ENCODE assay signal across 23 cellular contexts in genomic region chr4:138512766-138513165, GRCh38.
DNase-seq lines count a peak whose midpoint lies in the region; ATAC-seq, FAIRE-seq and TF ChIP-seq lines count a peak whose summit lies in the region.
"Had no signal": no experiment of that assay in that cellular context is flagged by ENCODE, and none has a peak within 500 bp of the region (broad histone marks: within the 10 kb centered on the region; RNA-seq: fewer than 3 reads in every experiment).

No MANE protein-coding gene starts in this region.

- H2BK5ac ChIP-seq in IMR-90 (ENCODE audit: low read depth, low read length, poor library complexity, severe bottlenecking) = no peak overlapping the region

- dilution Hi-C loops in IMR-90 (cut with HindIII; ENCODE audit: low sequenced_read_pairs, unreplicated experiment) = no loop called here

- H2AK9ac ChIP-seq in IMR-90 (replicated peaks; ENCODE audit: low read depth, low read length, poor library complexity) = no peak overlapping the region

- H3K36me3 Mint-ChIP-seq in astrocyte (ENCODE audit: low read depth, unreplicated experiment) (no peaks in the 10 kb centered on the region), mesothelial cell of epicardium (no peaks in the 10 kb centered on the region)

- intact Hi-C loops in IMR-90 (cut with micrococcal nuclease) = no loop called here

- H3K27ac Mint-ChIP-seq in astrocyte (ENCODE audit: unreplicated experiment) (no peak overlapping the region), mesothelial cell of epicardium (peak overlapping the region; percentile 3)

- H3K27me3 ChIP-seq in IMR-90 (ENCODE audit: control insufficient read depth, insufficient read depth, low read length) (no peaks in the 10 kb centered on the region), astrocyte (ENCODE audit: insufficient read depth, low read length) (no peaks in the 10 kb centered on the region), MM.1S (replicated peaks; ENCODE audit: insufficient read depth, low read length) (no peaks in the 10 kb centered on the region)
- H3K27me3 ChIP-seq: BE2C had no signal

- H3K27me3 Mint-ChIP-seq in astrocyte (ENCODE audit: low read depth, unreplicated experiment) (no peaks in the 10 kb centered on the region), mesothelial cell of epicardium (ENCODE audit: low read depth) (no peaks in the 10 kb centered on the region)

- peaks cover 4% of the 10 kb centered on the region; the same call in 1 of the 2 replicates for H3K9me1 ChIP-seq in IMR-90 (ENCODE audit: insufficient read depth, low read length)

- peak overlapping the region; percentile 42 for H2BK120ac ChIP-seq in IMR-90 (ENCODE audit: low read depth, low read length)

- H4K5ac ChIP-seq in IMR-90 (ENCODE audit: low read depth, low read length) = no peak overlapping the region

- TF ChIP-seq POLR2A in IMR-90 (IDR thresholded peaks at IDR 0.05; ENCODE audit: low read depth, low read length) = no peak

- no peak overlapping the region for H3K18ac ChIP-seq in IMR-90 (ENCODE audit: low read depth, low read length)

- H3K56ac ChIP-seq in IMR-90 (ENCODE audit: extremely low read depth, insufficient read depth, low read length) = no peak overlapping the region

- H3K4me1 ChIP-seq in IMR-90 (ENCODE audit: control insufficient read depth, insufficient read depth, low read length) = peaks cover 5% of the 10 kb centered on the region; the same call in 1 of the 2 replicates
- no peaks in the 10 kb centered on the region for H3K4me1 ChIP-seq in astrocyte (ENCODE audit: insufficient read depth, low read length)
- H3K4me1 ChIP-seq in MM.1S (ENCODE audit: low read length) = no peaks in the 10 kb centered on the region
- H3K4me1 ChIP-seq: A549 had no signal

- H3K4me2 ChIP-seq in IMR-90 (ENCODE audit: low read depth, low read length) (no peak overlapping the region), astrocyte (ENCODE audit: low read length) (no peak overlapping the region), MM.1S (ENCODE audit: low read depth, low read length) (no peak overlapping the region)
- H3K4me2 ChIP-seq: A549 had no signal

- peak overlapping the region; percentile 5; the same call in 1 of the 2 replicates for H3K4ac ChIP-seq in IMR-90 (ENCODE audit: low read depth, low read length)

- H4K20me1 ChIP-seq in IMR-90 (ENCODE audit: insufficient read depth, low read length) = no peaks in the 10 kb centered on the region
- H4K20me1 ChIP-seq in astrocyte (ENCODE audit: insufficient read depth, low read length) = no peaks in the 10 kb centered on the region
- no peaks in the 10 kb centered on the region; the same call in 1 of the 2 replicates for H4K20me1 ChIP-seq in MM.1S (ENCODE audit: insufficient read depth, low read length)

- H3K4me3 ChIP-seq in IMR-90 (ENCODE audit: insufficient read depth, low read depth, low read length) = no peak overlapping the region
- H3K4me3 ChIP-seq in astrocyte (ENCODE audit: insufficient read depth, low read depth, low read length) = no peak overlapping the region
- no peak overlapping the region for H3K4me3 ChIP-seq in MM.1S (ENCODE audit: low read length)
- H3K4me3 ChIP-seq: A549 had no signal

- CTCF ChIA-PET in IMR-90 (lab: Yijun Ruan, JAX) = no interaction called here

- no peak overlapping the region for H3K14ac ChIP-seq in IMR-90 (replicated peaks; ENCODE audit: low read depth, low read length)

- H2AK5ac ChIP-seq in IMR-90 (ENCODE audit: low read depth, low read length) = no peak overlapping the region

- no peak for DNase-seq in IMR-90
- no peak for DNase-seq in astrocyte (ENCODE audit: low read depth)
- no peak for DNase-seq in mesothelial cell of epicardium (ENCODE audit: low spot score in 2 of 2, unreplicated experiment in 2 of 2)
- no peak for DNase-seq in MM.1S
- DNase-seq in mesenteric fat pad (ENCODE audit: low spot score) = no peak
- DNase-seq in stimulated activated CD4-positive, alpha-beta T cell treated with anti-CD3 and anti-CD28 coated beads, Interleukin-4, amount 100 ng/mL, for 4 hours = no peak
- DNase-seq: BE2C, DMS53, KG1, MV-4-11, NCI-H1105 treated with DMSO at 0.1 percent for 48 hours, NCI-H1694, NCI-H2081 treated with DMSO at 0.1 percent for 48 hours, NCI-H2171 treated with DMSO at 0.1 percent for 48 hours, NCI-H446, NCI-H526, OCI-M1 had no signal

- POLR2A ChIA-PET in IMR-90 (lab: Charles Lee; ENCODE audit: unreplicated experiment) = no interaction called here

- H3K36me3 ChIP-seq in IMR-90 (ENCODE audit: control insufficient read depth, insufficient read depth, low read length) = no peaks in the 10 kb centered on the region
- H3K36me3 ChIP-seq in astrocyte (ENCODE audit: insufficient read depth, low read length) = no peaks in the 10 kb centered on the region
- H3K36me3 ChIP-seq in MM.1S (replicated peaks; ENCODE audit: insufficient read depth, low read length) = no peaks in the 10 kb centered on the region
- H3K36me3 ChIP-seq: BE2C had no signal

- H3K79me2 ChIP-seq in astrocyte (ENCODE audit: insufficient read depth, low read length) (no peaks in the 10 kb centered on the region), MM.1S (ENCODE audit: low read length) (no peaks in the 10 kb centered on the region)

- H4K8ac ChIP-seq in IMR-90 (ENCODE audit: low read depth in 2 of 2, low read length in 2 of 2) = no peak overlapping the region

- H2BK20ac ChIP-seq in IMR-90 (ENCODE audit: low read depth, low read length) = peak overlapping the region; percentile 51; the same call in 1 of the 2 replicates

- no peak for TF ChIP-seq CTCF in IMR-90 (conservative IDR thresholded peaks at IDR 0.05; ENCODE audit: low read depth, low read length)
- no peak for TF ChIP-seq CTCF in astrocyte (IDR thresholded peaks at IDR 0.05; ENCODE audit: insufficient read depth, low read depth, low read length)
- no peak for TF ChIP-seq CTCF in mesothelial cell of epicardium (IDR thresholded peaks at IDR 0.05; ENCODE audit: unreplicated experiment)
- TF ChIP-seq CTCF in MM.1S (IDR thresholded peaks at IDR 0.05; ENCODE audit: low read length) = no peak

- H3K27ac ChIP-seq in IMR-90 (ENCODE audit: insufficient read depth, low read length) (no peak overlapping the region), astrocyte (ENCODE audit: low read depth, low read length) (no peak overlapping the region), MM.1S (ENCODE audit: low read length) (no peak overlapping the region)
- H3K27ac ChIP-seq: A549 had no signal

- H2BK15ac ChIP-seq in IMR-90 (ENCODE audit: low read depth, low read length) = no peak overlapping the region

- H3K9ac ChIP-seq in IMR-90 (ENCODE audit: low read depth, low read length) = no peak overlapping the region
- H3K9ac ChIP-seq in astrocyte (ENCODE audit: low read length) = no peak overlapping the region
- H3K9ac ChIP-seq in MM.1S (ENCODE audit: low read length) = no peak overlapping the region

- peak; percentile 43 for FAIRE-seq in astrocyte (lab: Jason Lieb, UNC)
- FAIRE-seq: A549, D721Med, GM19239, H54 had no signal

- H3K4me3 Mint-ChIP-seq in astrocyte (ENCODE audit: unreplicated experiment) (no peak overlapping the region), mesothelial cell of epicardium (no peak overlapping the region)

- ATAC-seq in IMR-90 (ENCODE audit: low read depth) = no peak; the same call in 1 of the 2 replicates
- ATAC-seq in GM21515 (IDR thresholded peaks at IDR 0.05; ENCODE audit: unreplicated experiment) = no peak
- ATAC-seq: A549, Right ventricle myocardium inferior had no signal

- H3K79me1 ChIP-seq in IMR-90 (ENCODE audit: low read depth in 1 of 2, low read length in 2 of 2) = no peaks in the 10 kb centered on the region

- in situ Hi-C loops in IMR-90 (cut with MboI; ENCODE audit: low sequenced_read_pairs) = no loop called here

- no peaks in the 10 kb centered on the region for H3K9me2 ChIP-seq in MM.1S (replicated peaks; ENCODE audit: insufficient read depth, low read length)

- no peak overlapping the region for H2AFZ ChIP-seq in IMR-90 (replicated peaks; ENCODE audit: low read length, poor library complexity)
- H2AFZ ChIP-seq in astrocyte (ENCODE audit: low read depth, low read length) = no peak overlapping the region
- H2AFZ ChIP-seq in MM.1S (ENCODE audit: low read length) = no peak overlapping the region

- no peak for TF ChIP-seq RAD21 in IMR-90 (IDR thresholded peaks at IDR 0.05; ENCODE audit: low read length)

- H3F3A ChIP-seq in MM.1S (ENCODE audit: insufficient read depth, low read length) = no peaks in the 10 kb centered on the region

- H4K91ac ChIP-seq in IMR-90 (ENCODE audit: insufficient read depth, low read depth, low read length) = no peak overlapping the region

- no TSS peak for BruUV-seq in IMR-90 (replicated peaks; lab: Mats Ljungman, UMichigan)

- H3K4me1 Mint-ChIP-seq in astrocyte (ENCODE audit: low read depth, unreplicated experiment) (peaks cover 22% of the 10 kb centered on the region), mesothelial cell of epicardium (peaks cover 14% of the 10 kb centered on the region)

- H3K9me3 Mint-ChIP-seq in astrocyte (ENCODE audit: unreplicated experiment) (no peaks in the 10 kb centered on the region), mesothelial cell of epicardium (peaks cover 11% of the 10 kb centered on the region)

- H3K9me3 ChIP-seq in IMR-90 (ENCODE audit: control insufficient read depth, insufficient read depth, low read length) = no peaks in the 10 kb centered on the region
- H3K9me3 ChIP-seq in astrocyte (ENCODE audit: insufficient read depth, low read depth, low read length) = no peaks in the 10 kb centered on the region
- no peaks in the 10 kb centered on the region for H3K9me3 ChIP-seq in MM.1S (replicated peaks; ENCODE audit: insufficient read depth, low read length)
- H3K9me3 ChIP-seq: A549, BE2C had no signal

- H3K23ac ChIP-seq in IMR-90 (ENCODE audit: low read depth, low read length) = no peak overlapping the region

TF ChIP-seq in IMR-90, 13 proteins besides CTCF, POLR2A, EP300 and RAD21 (continues in another document):
- no peak for TF ChIP-seq MXI1 (IDR thresholded peaks at IDR 0.05; ENCODE audit: borderline replicate concordance, low read depth, low read length)
- no peak for TF ChIP-seq MAFK (IDR thresholded peaks at IDR 0.05; ENCODE audit: low read depth, low read length)
- TF ChIP-seq CEBPB (IDR thresholded peaks at IDR 0.05; ENCODE audit: low read depth, low read length) = no peak
- TF ChIP-seq RCOR1 (IDR thresholded peaks at IDR 0.05; ENCODE audit: insufficient replicate concordance, low read length) = no peak
- TF ChIP-seq NFE2L2 (IDR thresholded peaks at IDR 0.05; ENCODE audit: low read depth, low read length) = no peak
- no peak for TF ChIP-seq CHD1 (IDR thresholded peaks at IDR 0.05; ENCODE audit: low read depth, low read length)
- TF ChIP-seq BHLHE40 (IDR thresholded peaks at IDR 0.05; ENCODE audit: low read depth, low read length) = no peak
- TF ChIP-seq SMC3 (IDR thresholded peaks at IDR 0.05; ENCODE audit: low read depth, low read length) = no peak
- TF ChIP-seq RFX5 (IDR thresholded peaks at IDR 0.05; ENCODE audit: low read depth, low read length) = no peak
